Comparison of ENCODE assay signal across 8 cellular contexts in genomic region chr17:7173687-7174602, GRCh38. TPM values are rescaled to one million over a fixed set of nuclear protein-coding genes. Genes with fewer than 3 reads are reported as not detected.
DNase-seq lines count a peak whose midpoint lies in the region; ATAC-seq and TF ChIP-seq lines count a peak whose summit lies in the region.

No MANE protein-coding gene starts in this region.

- H3K36me3 Mint-ChIP-seq in CD4-positive, alpha-beta memory T cell, result peaks cover 0 to 3% of the 10 kb centered on the region in 2 donors
- no peaks in the 10 kb centered on the region for H3K36me3 Mint-ChIP-seq in HFFc6 (ENCODE audit: low read depth)

- H3K4me1 ChIP-seq in CD4-positive, alpha-beta memory T cell (ENCODE audit: insufficient read depth, low read length), result peaks cover 25% of the 10 kb centered on the region
- peaks cover 22% of the 10 kb centered on the region for H3K4me1 ChIP-seq in body of pancreas

- no peak overlapping the region for H3K27ac ChIP-seq in CD4-positive, alpha-beta memory T cell (ENCODE audit: low read depth, low read length)
- no peak overlapping the region for H3K27ac ChIP-seq in body of pancreas

- H3K4me1 Mint-ChIP-seq in CD4-positive, alpha-beta memory T cell, result peaks cover 7 to 12% (median 8%) of the 10 kb centered on the region in 4 donors
- H3K4me1 Mint-ChIP-seq in HFFc6 (ENCODE audit: low read depth), result peaks cover 5% of the 10 kb centered on the region; the same call in 1 of the 2 replicates

- peaks cover 0 to 18% (median 12%) of the 10 kb centered on the region in 8 donors for H3K9me3 Mint-ChIP-seq in CD4-positive, alpha-beta memory T cell
- H3K9me3 Mint-ChIP-seq in HFFc6, result peaks cover 10% of the 10 kb centered on the region

- no peak overlapping the region for H3K4me3 Mint-ChIP-seq in CD4-positive, alpha-beta memory T cell
- H3K4me3 Mint-ChIP-seq in HFFc6, result no peak overlapping the region

- TF ChIP-seq POLR2A in body of pancreas (IDR thresholded peaks at IDR 0.05), result peak in 1 of 3 donors; percentile 15

- intact Hi-C loops in CD4-positive, alpha-beta memory T cell (cut with micrococcal nuclease), result no loop called here
- intact Hi-C loops in body of pancreas (cut with DNase I), result no loop called here

- POLR2A ChIA-PET in CD4-positive, alpha-beta memory T cell (lab: Charles Lee; ENCODE audit: partially characterized antibody), result interaction anchor here (0.6 to 0.7 kb wide), 2 partner anchors 128 to 1632 kb away, joined by 3 to 4 read pairs; no protein-coding TSS in a partner anchor

- CTCF ChIA-PET in CD4-positive, alpha-beta memory T cell (lab: Charles Lee; ENCODE audit: partially characterized antibody), result interaction anchor here (1.1 kb wide), 1 partner anchor 38 kb away, joined by 3 read pairs; no protein-coding TSS in a partner anchor

- H3K27me3 ChIP-seq in CD4-positive, alpha-beta memory T cell (ENCODE audit: insufficient read depth, low read length), result peaks cover 18% of the 10 kb centered on the region
- peaks cover 0 to 15% of the 10 kb centered on the region in 2 donors for H3K27me3 ChIP-seq in body of pancreas

- ATAC-seq in body of pancreas (peak; percentile 41), HG02852 (IDR thresholded peaks at IDR 0.05; ENCODE audit: unreplicated experiment) (no peak)

- peak overlapping the region in 1 of 2 donors; percentile 1 for H3K4me3 ChIP-seq in CD4-positive, alpha-beta memory T cell (ENCODE audit: low read length in 2 of 2)
- no peak overlapping the region for H3K4me3 ChIP-seq in body of pancreas

- no peaks in the 10 kb centered on the region for H3K9me3 ChIP-seq in CD4-positive, alpha-beta memory T cell (ENCODE audit: control insufficient read depth in 1 of 2, low read length in 2 of 2)
- peaks cover 0 to 2% (median 0%) of the 10 kb centered on the region in 3 donors for H3K9me3 ChIP-seq in body of pancreas

- 37 to 41% methylated on average over 24 to 64 of the region's 69 CpGs for WGBS in body of pancreas, 2 donors

- H3K27ac Mint-ChIP-seq in CD4-positive, alpha-beta memory T cell, result no peak overlapping the region
- no peak overlapping the region for H3K27ac Mint-ChIP-seq in HFFc6

- TF ChIP-seq CTCF in body of pancreas (IDR thresholded peaks at IDR 0.05), result peak in 1 of 7 experiments; percentile 27
- TF ChIP-seq CTCF in HFFc6 (IDR thresholded peaks at IDR 0.05), result no peak

- peaks cover 7 to 11% of the 10 kb centered on the region in 2 donors for H3K27me3 Mint-ChIP-seq in CD4-positive, alpha-beta memory T cell
- peaks cover 14% of the 10 kb centered on the region; the same call in 1 of the 2 replicates for H3K27me3 Mint-ChIP-seq in HFFc6 (ENCODE audit: insufficient read depth)

- peak; percentile 34 to 56 (median 41) for DNase-seq in CD4-positive, alpha-beta memory T cell
- peak; percentile 9 for DNase-seq in RPMI8226
- DNase-seq in body of pancreas, result peak; percentile 52 to 79 (median 61)
- DNase-seq in left kidney (ENCODE audit: low read depth, low spot score), result peak; percentile 88
- peak; percentile 53 for DNase-seq in stimulated activated CD4-positive, alpha-beta T cell treated with anti-CD3 and anti-CD28 coated beads, Interleukin-4, amount 100 ng/mL, for 24 hours
- DNase-seq in HFFc6, result no peak
- DNase-seq in SKM-1 (lab: John Stamatoyannopoulos, UW; ENCODE audit: unreplicated experiment), result no peak

- no peaks in the 10 kb centered on the region for H3K36me3 ChIP-seq in CD4-positive, alpha-beta memory T cell (ENCODE audit: insufficient read depth, low read length)
- no peaks in the 10 kb centered on the region for H3K36me3 ChIP-seq in body of pancreas (replicated peaks in 1 of 2; ENCODE audit: insufficient read depth in 1 of 2, low read depth in 2 of 2)

RNA-seq across cellular contexts. Expression of gene ASGR1, which starts 5.2 kb away (rescaled TPM):
- not detected for total RNA-seq in CD4-positive, alpha-beta memory T cell
- not detected for polyA plus RNA-seq in CD4-positive, alpha-beta memory T cell
- 1 to 10 TPM in 1 of 2 donors, not detected in 1; 4.6 TPM for total RNA-seq in body of pancreas
- 1 to 10 TPM in 2 of 6 experiments, under 1 TPM in 4; 0.71 to 1.4 (median 0.83) TPM for total RNA-seq in HFFc6 (2021; fragmentation: NEBNext Ultra II Directional; extraction: Animal tissue kit (Norgen Biotek cat#: 25700))

RNA-seq across cellular contexts. Expression of gene DLG4, which starts 45.7 kb away (rescaled TPM):
- 1 to 10 TPM; 7.2 to 7.6 TPM for total RNA-seq in CD4-positive, alpha-beta memory T cell
- polyA plus RNA-seq in CD4-positive, alpha-beta memory T cell, result under 1 TPM; 0.44 to 0.50 TPM
- total RNA-seq in body of pancreas, result 1 to 10 TPM; 3.6 to 9.3 TPM
- 10 to 100 TPM; 27.8 to 34.3 (median 28.1) TPM for total RNA-seq in HFFc6 (2021; fragmentation: NEBNext Ultra II Directional; extraction: Animal tissue kit (Norgen Biotek cat#: 25700))

RNA-seq across cellular contexts. Expression of gene ACADVL, which starts 45.8 kb away (rescaled TPM):
- total RNA-seq in CD4-positive, alpha-beta memory T cell, result 100 to 1,000 TPM; 340 to 342 TPM
- polyA plus RNA-seq in CD4-positive, alpha-beta memory T cell, result 100 to 1,000 TPM; 110 to 118 TPM
- 1,000 to 10,000 TPM in 1 of 2 donors, 100 to 1,000 TPM in 1; 887 to 1,901 TPM for total RNA-seq in body of pancreas
- total RNA-seq in HFFc6 (2021; fragmentation: NEBNext Ultra II Directional; extraction: Animal tissue kit (Norgen Biotek cat#: 25700)), result 100 to 1,000 TPM; 378 to 463 (median 405) TPM

RNA-seq across cellular contexts. Expression of gene ASGR2, which starts 59.3 kb away (rescaled TPM):
- total RNA-seq in CD4-positive, alpha-beta memory T cell, result not detected
- polyA plus RNA-seq in CD4-positive, alpha-beta memory T cell, result not detected
- total RNA-seq in body of pancreas, result not detected
- not detected for total RNA-seq in HFFc6 (2021; fragmentation: NEBNext Ultra II Directional; extraction: Animal tissue kit (Norgen Biotek cat#: 25700))

Comparison
In these comparisons a context has a peak if more than half of its experiments do, and no peak if none do; other contexts are left out.
1. DNase-seq: peak in CD4-positive, alpha-beta memory T cell (5 of 5), RPMI8226 (single experiment), body of pancreas (4 of 4), left kidney (single experiment) and stimulated activated CD4-positive, alpha-beta T cell treated with anti-CD3 and anti-CD28 coated beads, Interleukin-4, amount 100 ng/mL, for 24 hours (single experiment); none in HFFc6 (single experiment) and SKM-1 (single experiment).